Comparison of ENCODE assay signal across 1 cellular context in the genomic region with DNA sequence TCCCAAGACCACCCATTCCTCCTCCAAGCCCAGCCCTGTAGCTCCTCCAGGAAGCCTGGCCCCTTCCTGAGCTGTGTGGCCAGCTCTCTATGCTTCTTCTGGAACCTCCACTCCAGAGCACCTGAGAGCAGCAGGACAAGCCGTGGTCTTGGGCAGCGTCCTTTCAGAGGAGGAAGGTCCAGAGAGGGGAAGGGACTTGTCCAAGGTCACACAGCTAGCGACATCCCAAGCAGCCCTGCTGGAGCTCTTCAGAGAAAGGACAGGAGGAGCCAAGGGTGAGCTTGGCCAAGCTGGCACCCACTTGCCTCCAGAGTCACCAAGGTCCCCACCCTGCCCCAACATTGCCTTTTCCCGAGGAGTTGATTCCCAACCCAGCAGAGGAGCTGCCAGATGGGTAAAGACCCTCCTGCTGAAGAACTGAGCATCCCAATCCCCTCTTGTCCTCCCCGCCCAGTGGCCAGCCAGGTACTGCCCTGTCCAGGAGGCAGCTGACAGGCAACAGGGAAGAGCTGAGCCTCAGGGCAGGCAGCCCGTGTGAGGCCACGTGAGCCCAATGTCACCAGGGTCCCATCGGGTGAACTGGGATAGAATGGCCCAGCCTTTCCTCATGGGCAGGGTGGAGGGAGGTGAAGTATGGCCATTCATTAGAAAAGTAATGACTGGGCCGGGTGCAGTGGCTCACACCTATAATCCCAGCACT.
TF ChIP-seq lines count a peak whose summit lies in the region.

No MANE protein-coding gene starts in this region.

TF ChIP-seq in HCT116, 20 proteins besides CTCF, POLR2A, EP300 and RAD21:
- TF ChIP-seq SRF (IDR thresholded peaks at IDR 0.05; ENCODE audit: low read depth) (no peak), ZFX (IDR thresholded peaks at IDR 0.05) (no peak), SP1 (IDR thresholded peaks at IDR 0.05; ENCODE audit: low read depth) (no peak), CBX3 (IDR thresholded peaks at IDR 0.05; ENCODE audit: low read depth) (no peak), FOSL1 (IDR thresholded peaks at IDR 0.05; ENCODE audit: low read depth) (no peak), ELF1 (IDR thresholded peaks at IDR 0.05; ENCODE audit: borderline replicate concordance, low read depth) (no peak), POLR2AphosphoS5 (IDR thresholded peaks at IDR 0.05; ENCODE audit: low read depth, low read length) (no peak), CEBPB (IDR thresholded peaks at IDR 0.05; ENCODE audit: low read depth) (no peak), YY1 (IDR thresholded peaks at IDR 0.05; ENCODE audit: extremely low read depth, insufficient replicate concordance, low read depth, low read length) (no peak), EZH2 (IDR thresholded peaks at IDR 0.05) (no peak), TCF7L2 (IDR thresholded peaks at IDR 0.05; ENCODE audit: borderline replicate concordance, extremely low read depth, insufficient read depth, insufficient read length) (no peak), JUND (IDR thresholded peaks at IDR 0.05) (no peak), ZNF274 (IDR thresholded peaks at IDR 0.05; ENCODE audit: low read depth, low read length) (no peak), EGR1 (IDR thresholded peaks at IDR 0.05; ENCODE audit: low read depth) (no peak), SIN3A (IDR thresholded peaks at IDR 0.05; ENCODE audit: low read depth) (no peak)
- TF ChIP-seq, protein P1, sequence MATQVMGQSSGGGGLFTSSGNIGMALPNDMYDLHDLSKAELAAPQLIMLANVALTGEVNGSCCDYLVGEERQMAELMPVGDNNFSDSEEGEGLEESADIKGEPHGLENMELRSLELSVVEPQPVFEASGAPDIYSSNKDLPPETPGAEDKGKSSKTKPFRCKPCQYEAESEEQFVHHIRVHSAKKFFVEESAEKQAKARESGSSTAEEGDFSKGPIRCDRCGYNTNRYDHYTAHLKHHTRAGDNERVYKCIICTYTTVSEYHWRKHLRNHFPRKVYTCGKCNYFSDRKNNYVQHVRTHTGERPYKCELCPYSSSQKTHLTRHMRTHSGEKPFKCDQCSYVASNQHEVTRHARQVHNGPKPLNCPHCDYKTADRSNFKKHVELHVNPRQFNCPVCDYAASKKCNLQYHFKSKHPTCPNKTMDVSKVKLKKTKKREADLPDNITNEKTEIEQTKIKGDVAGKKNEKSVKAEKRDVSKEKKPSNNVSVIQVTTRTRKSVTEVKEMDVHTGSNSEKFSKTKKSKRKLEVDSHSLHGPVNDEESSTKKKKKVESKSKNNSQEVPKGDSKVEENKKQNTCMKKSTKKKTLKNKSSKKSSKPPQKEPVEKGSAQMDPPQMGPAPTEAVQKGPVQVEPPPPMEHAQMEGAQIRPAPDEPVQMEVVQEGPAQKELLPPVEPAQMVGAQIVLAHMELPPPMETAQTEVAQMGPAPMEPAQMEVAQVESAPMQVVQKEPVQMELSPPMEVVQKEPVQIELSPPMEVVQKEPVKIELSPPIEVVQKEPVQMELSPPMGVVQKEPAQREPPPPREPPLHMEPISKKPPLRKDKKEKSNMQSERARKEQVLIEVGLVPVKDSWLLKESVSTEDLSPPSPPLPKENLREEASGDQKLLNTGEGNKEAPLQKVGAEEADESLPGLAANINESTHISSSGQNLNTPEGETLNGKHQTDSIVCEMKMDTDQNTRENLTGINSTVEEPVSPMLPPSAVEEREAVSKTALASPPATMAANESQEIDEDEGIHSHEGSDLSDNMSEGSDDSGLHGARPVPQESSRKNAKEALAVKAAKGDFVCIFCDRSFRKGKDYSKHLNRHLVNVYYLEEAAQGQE (IDR thresholded peaks at IDR 0.05; ENCODE audit: low read depth) = no peak
